Comparison of ENCODE assay signal across 17 cellular contexts in the genomic region with DNA sequence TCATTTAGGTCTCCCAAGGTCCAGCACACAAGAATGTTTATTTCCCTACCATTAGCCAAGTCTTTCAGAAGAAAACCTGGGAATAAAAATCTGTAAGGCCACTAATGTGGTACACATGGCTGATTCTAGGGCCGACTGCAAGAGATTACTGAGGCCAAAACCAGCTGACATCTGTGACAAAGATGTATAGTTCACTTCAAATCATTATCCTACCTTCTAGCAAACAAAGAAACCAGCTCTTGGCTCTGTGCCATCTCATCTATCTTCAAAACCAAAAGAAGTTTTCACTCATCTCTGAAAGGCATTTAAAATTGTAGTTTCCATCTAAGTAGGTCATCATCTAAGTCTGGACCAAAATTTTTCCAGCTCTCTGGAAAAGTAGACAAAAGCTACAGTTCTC. TPM values are rescaled to one million over a fixed set of nuclear protein-coding genes. Genes with fewer than 3 reads are reported as not detected.
"Had no signal": no experiment of that assay in that cellular context is flagged by ENCODE, and none has a peak within 500 bp of the region (broad histone marks: within the 10 kb centered on the region; RNA-seq: fewer than 3 reads in every experiment).

No MANE protein-coding gene starts in this region.

- FAIRE-seq: TTC549 had no signal

- H3K4me1 ChIP-seq: ascending aorta, breast epithelium, psoas muscle, thyroid gland had no signal

- H3K27ac ChIP-seq: ascending aorta, breast epithelium, psoas muscle, thyroid gland had no signal

- ATAC-seq: activated T-cell treated with anti-CD3 and anti-CD28 coated beads, Interleukin-2, amount 50 U/mL, for 72 hours; effector memory CD8-positive, alpha-beta T cell; left cardiac atrium; naive thymus-derived CD4-positive, alpha-beta T cell; psoas muscle; right cardiac atrium had no signal

- DNase-seq: activated CD4-positive, alpha-beta T cell treated with anti-CD3 and anti-CD28 coated beads, Interleukin-2, amount 50 U/mL, for 4 hours; activated effector memory CD4-positive, alpha-beta T cell treated with anti-CD3 and anti-CD28 coated beads, Interleukin-2, amount 50 U/mL, for 16 hours; activated T-cell treated with anti-CD3 and anti-CD28 coated beads, Interleukin-2, amount 50 U/mL, for 72 hours; dermis blood vessel endothelial cell; effector memory CD8-positive, alpha-beta T cell; left cardiac atrium; mesendoderm; naive thymus-derived CD4-positive, alpha-beta T cell; psoas muscle; right cardiac atrium; stimulated activated CD4-positive, alpha-beta T cell treated with anti-CD3 and anti-CD28 coated beads, Interleukin-2, amount 100 ng/mL, for 24 hours; stimulated activated naive CD4-positive, alpha-beta T cell treated with Interleukin-2 at 50 U/mL for 16 hours; thyroid gland had no signal

- H3K36me3 ChIP-seq: ascending aorta, breast epithelium, thyroid gland had no signal

- H3K4me3 ChIP-seq: ascending aorta, breast epithelium, psoas muscle, thyroid gland had no signal

- H3K27me3 ChIP-seq: ascending aorta, breast epithelium, thyroid gland had no signal

- H3K9me3 ChIP-seq: ascending aorta, breast epithelium, psoas muscle, thyroid gland had no signal

RNA-seq across cellular contexts. Expression of gene ERC2, which starts 43.9 kb away (rescaled TPM):
- total RNA-seq: activated CD8-positive, alpha-beta memory T cell treated with anti-CD3 and anti-CD28 coated beads for 36 hours; naive thymus-derived CD4-positive, alpha-beta T cell had no signal
- polyA plus RNA-seq: naive thymus-derived CD4-positive, alpha-beta T cell had no signal
